15 cellular contexts compared by ENCODE assay signal in genomic region chr9:16964228-16964627, GRCh38.
DNase-seq lines count a peak whose midpoint lies in the region; ATAC-seq and TF ChIP-seq lines count a peak whose summit lies in the region.
"Had no signal": no experiment of that assay in that cellular context is flagged by ENCODE, and none has a peak within 500 bp of the region (broad histone marks: within the 10 kb centered on the region; RNA-seq: fewer than 3 reads in every experiment).

No MANE protein-coding gene starts in this region.

- no peak overlapping the region for H3K56ac ChIP-seq in mesendoderm (ENCODE audit: low read length)

- no peak overlapping the region for H3K4me2 ChIP-seq in mesendoderm (ENCODE audit: low read length)

- no peak overlapping the region for H3K4ac ChIP-seq in mesendoderm (ENCODE audit: low read depth, low read length)

- no peak overlapping the region for H4K5ac ChIP-seq in mesendoderm (ENCODE audit: low read length)

- no peaks in the 10 kb centered on the region for H3K36me3 ChIP-seq in mesendoderm (ENCODE audit: control insufficient read depth, insufficient read depth, low read length)
- H3K36me3 ChIP-seq: esophagus muscularis mucosa had no signal

- WGBS in mesendoderm (ENCODE audit: extremely low coverage, insufficient coverage, low lambda C conversion rate) = no CpG with 5 or more reads among the region's 10 CpGs

- H3K27me3 Mint-ChIP-seq in stimulated activated memory B cell treated with anti-CD40 and anti-IgM and Interleukin-4, amounts not matched to agents 10 μg/mL and 1 μg/mL and 100 μg/mL, for 72 hours = no peaks in the 10 kb centered on the region

- H3K23ac ChIP-seq in mesendoderm (ENCODE audit: low read length) = no peak overlapping the region

- no peak overlapping the region for H4K8ac ChIP-seq in mesendoderm (ENCODE audit: low read depth, low read length)

- no peak overlapping the region for H2BK5ac ChIP-seq in mesendoderm (ENCODE audit: low read length)

- peaks cover 12% of the 10 kb centered on the region for H3K9me3 Mint-ChIP-seq in stimulated activated memory B cell treated with anti-CD40 and anti-IgM and Interleukin-4, amounts not matched to agents 10 μg/mL and 1 μg/mL and 100 μg/mL, for 72 hours

- no peak overlapping the region for H2AK5ac ChIP-seq in mesendoderm (ENCODE audit: low read length)

- TF ChIP-seq CTCF in cardiac fibroblast (IDR thresholded peaks at IDR 0.05; ENCODE audit: low read depth, low read length) = no peak

- no peak overlapping the region for H3K9ac ChIP-seq in mesendoderm (ENCODE audit: low read length)

- H3K4me3 ChIP-seq in cardiac fibroblast (replicated peaks in 1 of 2; ENCODE audit: low read depth in 2 of 2, low read length in 2 of 2) (no peak overlapping the region), mesendoderm (ENCODE audit: low read length) (no peak overlapping the region)
- H3K4me3 ChIP-seq: esophagus muscularis mucosa had no signal

- no peak overlapping the region for H3K18ac ChIP-seq in mesendoderm (ENCODE audit: low read length)

- H2BK15ac ChIP-seq in mesendoderm (replicated peaks; ENCODE audit: low read depth) = no peak overlapping the region

- H3K79me1 ChIP-seq in mesendoderm (ENCODE audit: low read length) = no peaks in the 10 kb centered on the region

- H3K27me3 ChIP-seq in mesendoderm (ENCODE audit: insufficient read depth, low read length, poor library complexity) = no peaks in the 10 kb centered on the region
- H3K27me3 ChIP-seq: esophagus muscularis mucosa had no signal

- H2BK120ac ChIP-seq in mesendoderm (ENCODE audit: low read depth, low read length) = no peak overlapping the region

- ATAC-seq in stimulated activated memory B cell treated with anti-CD40 and anti-IgM and Interleukin-4, amounts not matched to agents 10 μg/mL and 1 μg/mL and 100 μg/mL, for 72 hours = no peak
- ATAC-seq in HG03135 (IDR thresholded peaks at IDR 0.05; ENCODE audit: unreplicated experiment) = no peak
- ATAC-seq: right cardiac atrium had no signal

- H3K27ac ChIP-seq in mesendoderm (ENCODE audit: low read depth, low read length) = no peak overlapping the region
- H3K27ac ChIP-seq: esophagus muscularis mucosa had no signal

- peak; percentile 73 for DNase-seq in AG20443 (ENCODE audit: low spot score)
- peak; percentile 98 for DNase-seq in M059J (ENCODE audit: low read depth)
- peak; percentile 79 to 98 for DNase-seq in cardiac fibroblast (ENCODE audit: low read depth in 2 of 2)
- DNase-seq in mesendoderm = peak; percentile 52
- no peak for DNase-seq in activated CD8-positive, alpha-beta memory T cell treated with anti-CD3 and anti-CD28 coated beads for 24 hours
- no peak for DNase-seq in activated naive CD4-positive, alpha-beta T cell treated with anti-CD3 and anti-CD28 coated beads, Interleukin-2, amount 50 U/mL, for 16 hours
- DNase-seq: activated CD4-positive, alpha-beta T cell treated with anti-CD3 and anti-CD28 coated beads, Interleukin-2, amount 50 U/mL, for 48 hours; activated effector memory CD4-positive, alpha-beta T cell treated with anti-CD3 and anti-CD28 coated beads, Interleukin-2, amount 50 U/mL, for 16 hours; central memory CD4-positive, alpha-beta T cell; OCI-M1; right cardiac atrium; T-helper 2 cell had no signal

- no peaks in the 10 kb centered on the region for H3K79me2 ChIP-seq in mesendoderm (ENCODE audit: control insufficient read depth, insufficient read depth, low read length)

- H3K4me1 ChIP-seq in mesendoderm (ENCODE audit: control insufficient read depth, low read depth, low read length) = no peaks in the 10 kb centered on the region
- H3K4me1 ChIP-seq: esophagus muscularis mucosa had no signal

- no peaks in the 10 kb centered on the region for H3K4me1 Mint-ChIP-seq in stimulated activated memory B cell treated with anti-CD40 and anti-IgM and Interleukin-4, amounts not matched to agents 10 μg/mL and 1 μg/mL and 100 μg/mL, for 72 hours

- H3K36me3 Mint-ChIP-seq in stimulated activated memory B cell treated with anti-CD40 and anti-IgM and Interleukin-4, amounts not matched to agents 10 μg/mL and 1 μg/mL and 100 μg/mL, for 72 hours = no peaks in the 10 kb centered on the region

- no peak overlapping the region for H3K4me3 Mint-ChIP-seq in stimulated activated memory B cell treated with anti-CD40 and anti-IgM and Interleukin-4, amounts not matched to agents 10 μg/mL and 1 μg/mL and 100 μg/mL, for 72 hours

- H3K27ac Mint-ChIP-seq in stimulated activated memory B cell treated with anti-CD40 and anti-IgM and Interleukin-4, amounts not matched to agents 10 μg/mL and 1 μg/mL and 100 μg/mL, for 72 hours = no peak overlapping the region

Comparison
In these comparisons a context has a peak if more than half of its experiments do, and no peak if none do; other contexts are left out.
1. DNase-seq: peak in AG20443 (single experiment), M059J (single experiment), cardiac fibroblast (2 of 2) and mesendoderm (single experiment); none in activated CD8-positive, alpha-beta memory T cell treated with anti-CD3 and anti-CD28 coated beads for 24 hours (single experiment) and activated naive CD4-positive, alpha-beta T cell treated with anti-CD3 and anti-CD28 coated beads, Interleukin-2, amount 50 U/mL, for 16 hours (single experiment).